In the genomic region with DNA sequence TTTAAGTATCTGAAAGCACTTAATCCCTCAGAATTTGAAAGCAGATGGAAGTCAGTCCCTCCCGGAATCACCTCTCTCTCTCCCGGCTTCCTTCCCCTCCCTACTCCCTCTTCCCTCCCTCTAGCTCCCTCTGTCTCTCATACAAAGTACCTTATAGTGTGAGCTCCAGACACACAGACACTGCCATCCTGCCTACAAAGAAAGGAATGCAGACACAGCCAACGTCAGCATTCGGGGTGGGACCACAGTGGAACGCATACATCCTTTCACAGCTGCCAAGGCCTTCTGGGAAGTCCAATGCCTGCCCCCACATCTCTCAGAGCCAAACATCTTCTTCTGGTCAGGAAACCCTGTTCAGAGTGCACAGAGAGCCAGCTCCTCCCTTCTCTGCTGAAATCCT, we compare ENCODE assay signal across 9 cellular contexts. TPM values are rescaled to one million over a fixed set of nuclear protein-coding genes. Genes with fewer than 3 reads are reported as not detected.
DNase-seq lines count a peak whose midpoint lies in the region; ATAC-seq and TF ChIP-seq lines count a peak whose summit lies in the region.
"Had no signal": no experiment of that assay in that cellular context is flagged by ENCODE, and none has a peak within 500 bp of the region (broad histone marks: within the 10 kb centered on the region; RNA-seq: fewer than 3 reads in every experiment).

No MANE protein-coding gene starts in this region.

- no peaks in the 10 kb centered on the region for H3K9me3 ChIP-seq in stomach smooth muscle (ENCODE audit: control insufficient read depth in 2 of 2, low read length in 2 of 2)

- no peak for ATAC-seq in GM21717 (IDR thresholded peaks at IDR 0.05; ENCODE audit: unreplicated experiment)
- ATAC-seq in activated naive CD8-positive, alpha-beta T cell treated with anti-CD3 and anti-CD28 coated beads, Interleukin-2, amount 50 U/mL, for 24 hours = no peak

- H3K4me3 ChIP-seq in AG10803 (ENCODE audit: low read length) (peak overlapping the region; percentile 2; the same call in 1 of the 2 replicates), stomach smooth muscle (ENCODE audit: low read length in 2 of 2) (peak overlapping the region in 1 of 2 donors; percentile 60)

- no peaks in the 10 kb centered on the region for H3K27me3 Mint-ChIP-seq in activated naive CD8-positive, alpha-beta T cell treated with anti-CD3 and anti-CD28 coated beads, Interleukin-2, amount 50 U/mL, for 24 hours
- H3K27me3 Mint-ChIP-seq: activated naive CD8-positive, alpha-beta T cell had no signal

- H3K4me1 Mint-ChIP-seq in activated naive CD8-positive, alpha-beta T cell treated with anti-CD3 and anti-CD28 coated beads, Interleukin-2, amount 50 U/mL, for 24 hours = peaks cover 92% of the 10 kb centered on the region

- no peak overlapping the region for H3K27ac Mint-ChIP-seq in activated naive CD8-positive, alpha-beta T cell treated with anti-CD3 and anti-CD28 coated beads, Interleukin-2, amount 50 U/mL, for 24 hours
- H3K27ac Mint-ChIP-seq: activated naive CD8-positive, alpha-beta T cell had no signal

- peaks cover 73% of the 10 kb centered on the region for H3K4me1 ChIP-seq in stomach smooth muscle (ENCODE audit: control insufficient read depth, insufficient read depth, low read length)

- peaks cover 4% of the 10 kb centered on the region for H3K9me3 Mint-ChIP-seq in activated naive CD8-positive, alpha-beta T cell treated with anti-CD3 and anti-CD28 coated beads, Interleukin-2, amount 50 U/mL, for 24 hours

- no peaks in the 10 kb centered on the region for H3K27me3 ChIP-seq in stomach smooth muscle (ENCODE audit: control insufficient read depth in 1 of 2, insufficient read depth in 2 of 2, low read length in 2 of 2)

- no peaks in the 10 kb centered on the region for H3K36me3 ChIP-seq in stomach smooth muscle (ENCODE audit: control insufficient read depth in 2 of 2, insufficient read depth in 2 of 2, low read length in 2 of 2)

- H3K9ac ChIP-seq in stomach smooth muscle (ENCODE audit: low read length in 2 of 2) = peak overlapping the region; percentile 12 to 60

- peak; percentile 100 for DNase-seq in AG10803 (ENCODE audit: low read depth)
- peak; percentile 40 for DNase-seq in NCI-H1694 (lab: John Stamatoyannopoulos, UW)
- peak; percentile 51 for DNase-seq in cerebellum (ENCODE audit: low spot score)
- DNase-seq in kidney tubule cell (ENCODE audit: low spot score) = peak; percentile 95
- DNase-seq in middle frontal gyrus (ENCODE audit: extremely low spot score, low spot score) = no peak
- no peak for DNase-seq in activated naive CD8-positive, alpha-beta T cell treated with anti-CD3 and anti-CD28 coated beads, Interleukin-2, amount 50 U/mL, for 24 hours

- peaks cover 4% of the 10 kb centered on the region for H3K36me3 Mint-ChIP-seq in activated naive CD8-positive, alpha-beta T cell treated with anti-CD3 and anti-CD28 coated beads, Interleukin-2, amount 50 U/mL, for 24 hours (ENCODE audit: low read depth)

- H3K27ac ChIP-seq in stomach smooth muscle (ENCODE audit: low read length) = peak overlapping the region; percentile 92

- no peak overlapping the region for H3K4me3 Mint-ChIP-seq in activated naive CD8-positive, alpha-beta T cell treated with anti-CD3 and anti-CD28 coated beads, Interleukin-2, amount 50 U/mL, for 24 hours
- H3K4me3 Mint-ChIP-seq: activated naive CD8-positive, alpha-beta T cell had no signal

- peak; percentile 72 for TF ChIP-seq CTCF in AG10803 (conservative IDR thresholded peaks at IDR 0.05; ENCODE audit: low read length)

RNA-seq across cellular contexts. Expression of a gene that starts 9.3 kb away (rescaled TPM):
- total RNA-seq in cerebellum = 4.7 TPM

RNA-seq across cellular contexts. Expression of a gene that starts 35.3 kb away (rescaled TPM):
- total RNA-seq in cerebellum = 16.0 TPM

Comparison
In these comparisons a context has a peak if more than half of its experiments do, and no peak if none do; other contexts are left out.
1. DNase-seq: peak in AG10803 (single experiment), NCI-H1694 (single experiment), cerebellum (single experiment) and kidney tubule cell (single experiment); none in middle frontal gyrus (single experiment) and activated naive CD8-positive, alpha-beta T cell treated with anti-CD3 and anti-CD28 coated beads, Interleukin-2, amount 50 U/mL, for 24 hours (single experiment).